22 cellular contexts compared by ENCODE assay signal in the genomic region with DNA sequence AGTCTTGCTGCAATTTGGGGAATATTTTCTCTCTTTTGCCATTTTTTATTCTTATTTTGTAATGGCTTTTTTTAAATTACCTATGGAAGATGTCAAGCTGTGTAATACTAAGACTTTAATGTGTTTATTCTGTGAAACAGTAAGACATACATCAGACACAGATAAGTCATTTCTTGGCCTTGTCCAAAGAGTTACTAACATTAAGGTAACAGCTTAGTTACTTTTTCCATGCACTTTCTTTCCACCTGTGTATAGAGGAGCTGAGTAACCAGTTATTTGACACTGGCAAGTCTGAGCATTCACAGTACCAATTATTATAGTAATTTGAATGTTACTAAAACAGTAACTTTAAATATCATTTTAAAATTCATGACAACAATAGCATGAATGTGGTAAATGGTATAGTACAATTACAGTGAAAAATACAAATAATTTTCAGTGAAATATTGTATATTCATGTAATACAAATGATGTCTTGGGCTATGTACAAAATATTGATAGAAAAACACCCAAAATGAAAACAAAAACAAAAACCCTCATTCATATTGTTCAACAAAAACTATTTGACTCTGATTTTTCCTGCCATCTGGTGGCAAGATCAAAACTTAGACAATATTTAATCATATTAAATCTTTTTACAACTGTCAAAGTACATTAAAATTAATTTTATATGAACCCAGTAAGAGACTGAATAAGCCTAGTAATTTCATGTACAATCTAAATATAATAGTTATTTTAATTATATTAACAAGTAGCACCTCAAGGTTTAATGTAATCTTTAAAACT.
DNase-seq lines count a peak whose midpoint lies in the region; ATAC-seq, FAIRE-seq and TF ChIP-seq lines count a peak whose summit lies in the region.
"Had no signal": no experiment of that assay in that cellular context is flagged by ENCODE, and none has a peak within 500 bp of the region (broad histone marks: within the 10 kb centered on the region; RNA-seq: fewer than 3 reads in every experiment).

No MANE protein-coding gene starts in this region.

- H3K4me1 ChIP-seq in IMR-90 (ENCODE audit: control insufficient read depth, insufficient read depth, low read length) (no peaks in the 10 kb centered on the region), astrocyte (ENCODE audit: insufficient read depth, low read length) (no peaks in the 10 kb centered on the region)
- H3K4me1 ChIP-seq: BLaER1, Peyer's patch, stomach, vagina had no signal

- H3K36me3 ChIP-seq in IMR-90 (ENCODE audit: control insufficient read depth, insufficient read depth, low read length) (no peaks in the 10 kb centered on the region), astrocyte (ENCODE audit: insufficient read depth, low read length) (no peaks in the 10 kb centered on the region)
- H3K36me3 ChIP-seq: BLaER1, Peyer's patch, stomach had no signal

- no peak overlapping the region for H2BK5ac ChIP-seq in IMR-90 (ENCODE audit: low read depth, low read length, poor library complexity, severe bottlenecking)

- H3K36me3 Mint-ChIP-seq in astrocyte (ENCODE audit: low read depth, unreplicated experiment) = no peaks in the 10 kb centered on the region

- dilution Hi-C loops in IMR-90 (cut with HindIII; ENCODE audit: low sequenced_read_pairs, unreplicated experiment) = no loop called here

- no peak overlapping the region for H2AFZ ChIP-seq in IMR-90 (replicated peaks; ENCODE audit: low read length, poor library complexity)
- no peak overlapping the region for H2AFZ ChIP-seq in astrocyte (ENCODE audit: low read depth, low read length)

- TF ChIP-seq POLR2A in IMR-90 (IDR thresholded peaks at IDR 0.05; ENCODE audit: low read depth, low read length) = no peak

- in situ Hi-C loops in ACHN (cut with HindIII; ENCODE audit: low pct_ligation_motif_present, low pct_unique_long_range_greater_than_20kb, low sequenced_read_pairs) (no loop called here), IMR-90 (cut with MboI; ENCODE audit: low sequenced_read_pairs) (loop anchor here (25.0 kb wide), 1 partner anchor 558 kb away; no protein-coding TSS in a partner anchor)

- H3K14ac ChIP-seq in IMR-90 (replicated peaks; ENCODE audit: low read depth, low read length) = no peak overlapping the region

- H4K20me1 ChIP-seq in IMR-90 (ENCODE audit: insufficient read depth, low read length) (no peaks in the 10 kb centered on the region), astrocyte (ENCODE audit: insufficient read depth, low read length) (no peaks in the 10 kb centered on the region)
- H4K20me1 ChIP-seq: BLaER1 had no signal

- H3K4me3 Mint-ChIP-seq in astrocyte (ENCODE audit: unreplicated experiment) = no peak overlapping the region
- H3K4me3 Mint-ChIP-seq: activated naive CD8-positive, alpha-beta T cell treated with anti-CD3 and anti-CD28 coated beads, Interleukin-2, amount 50 U/mL, for 24 hours; central memory CD8-positive, alpha-beta T cell; H9; nephron progenitor cell had no signal

- H3K9ac ChIP-seq in IMR-90 (ENCODE audit: low read depth, low read length) = no peak overlapping the region
- no peak overlapping the region for H3K9ac ChIP-seq in astrocyte (ENCODE audit: low read length)
- H3K9ac ChIP-seq: BLaER1 had no signal

- no peak for ATAC-seq in IMR-90 (ENCODE audit: low read depth)
- no peak for ATAC-seq in left colon
- ATAC-seq: activated naive CD8-positive, alpha-beta T cell treated with anti-CD3 and anti-CD28 coated beads, Interleukin-2, amount 50 U/mL, for 24 hours had no signal

- no peaks in the 10 kb centered on the region for H3K4me1 Mint-ChIP-seq in astrocyte (ENCODE audit: low read depth, unreplicated experiment)
- H3K4me1 Mint-ChIP-seq: activated naive CD8-positive, alpha-beta T cell treated with anti-CD3 and anti-CD28 coated beads, Interleukin-2, amount 50 U/mL, for 24 hours; central memory CD8-positive, alpha-beta T cell; nephron progenitor cell had no signal

- H3K9me3 Mint-ChIP-seq in astrocyte (ENCODE audit: unreplicated experiment) = no peaks in the 10 kb centered on the region
- H3K9me3 Mint-ChIP-seq: activated naive CD8-positive, alpha-beta T cell treated with anti-CD3 and anti-CD28 coated beads, Interleukin-2, amount 50 U/mL, for 24 hours; H9; nephron progenitor cell had no signal

- H3K27ac ChIP-seq in IMR-90 (ENCODE audit: insufficient read depth, low read length) (no peak overlapping the region), astrocyte (ENCODE audit: low read depth, low read length) (no peak overlapping the region)
- H3K27ac ChIP-seq: BLaER1, Peyer's patch, stomach, vagina had no signal

- H3K23ac ChIP-seq in IMR-90 (ENCODE audit: low read depth, low read length) = no peak overlapping the region

- H3K79me2 ChIP-seq in astrocyte (ENCODE audit: insufficient read depth, low read length) = no peaks in the 10 kb centered on the region

- no peak overlapping the region for H3K4ac ChIP-seq in IMR-90 (ENCODE audit: low read depth, low read length)

- no peak overlapping the region; a peak in 1 of 4 replicates for H4K8ac ChIP-seq in IMR-90 (ENCODE audit: low read depth in 2 of 2, low read length in 2 of 2)

- DNase-seq in ACHN = peak; percentile 34
- no peak for DNase-seq in IMR-90
- no peak for DNase-seq in astrocyte (ENCODE audit: low read depth)
- DNase-seq in lung microvascular endothelial cell (ENCODE audit: low read depth in 2 of 2) = peak; percentile 12 to 19
- DNase-seq in NOMO-1 (lab: John Stamatoyannopoulos, UW; ENCODE audit: unreplicated experiment in 2 of 2) = no peak
- no peak for DNase-seq in posterior cingulate gyrus
- no peak for DNase-seq in GM19239 (ENCODE audit: insufficient read length, low spot score)
- DNase-seq in left colon = no peak
- DNase-seq: activated naive CD8-positive, alpha-beta T cell treated with anti-CD3 and anti-CD28 coated beads, Interleukin-2, amount 50 U/mL, for 24 hours; DMS 273 treated with DMSO at 0.1 percent for 48 hours; foreskin melanocyte; H9; NCI-H187 treated with DMSO at 0.1 percent for 48 hours; NCI-H510A; nephron progenitor cell; Peyer's patch; stomach had no signal

- H3K27me3 ChIP-seq in IMR-90 (ENCODE audit: control insufficient read depth, insufficient read depth, low read length) (no peaks in the 10 kb centered on the region), astrocyte (ENCODE audit: insufficient read depth, low read length) (no peaks in the 10 kb centered on the region)
- H3K27me3 ChIP-seq: BLaER1, Peyer's patch, stomach, vagina had no signal

- intact Hi-C loops in IMR-90 (cut with micrococcal nuclease) (loop anchor here (2.0 to 5.0 kb wide), 2 partner anchors 260 to 477 kb away; partner anchors contain the start of gene SEMA3A), posterior cingulate gyrus (cut with DNase I) (no loop called here), left colon (cut with DNase I, micrococcal nuclease) (no loop called here)

- H4K91ac ChIP-seq in IMR-90 (ENCODE audit: insufficient read depth, low read depth, low read length) = no peak overlapping the region

- CTCF ChIA-PET in IMR-90 (lab: Yijun Ruan, JAX) = interaction anchor here (0.5 kb wide), 1 partner anchor 259 kb away, joined by 4 read pairs; the partner anchor contains the start of gene SEMA3A

- no peak overlapping the region for H2BK15ac ChIP-seq in IMR-90 (ENCODE audit: low read depth, low read length)

- peak overlapping the region; percentile 14; the same call in 1 of the 2 replicates for H2BK20ac ChIP-seq in IMR-90 (ENCODE audit: low read depth, low read length)

- H2AK9ac ChIP-seq in IMR-90 (replicated peaks; ENCODE audit: low read depth, low read length, poor library complexity) = no peak overlapping the region

- BruUV-seq in IMR-90 (replicated peaks; lab: Mats Ljungman, UMichigan) = no TSS peak

- no peak overlapping the region for H3K4me3 ChIP-seq in IMR-90 (ENCODE audit: insufficient read depth, low read depth, low read length)
- no peak overlapping the region for H3K4me3 ChIP-seq in astrocyte (ENCODE audit: insufficient read depth, low read depth, low read length)
- H3K4me3 ChIP-seq: BLaER1, lung, Peyer's patch, stomach, vagina had no signal

- H2BK120ac ChIP-seq in IMR-90 (ENCODE audit: low read depth, low read length) = no peak overlapping the region

- H3K18ac ChIP-seq in IMR-90 (ENCODE audit: low read depth, low read length) = no peak overlapping the region

- H3K4me2 ChIP-seq in IMR-90 (ENCODE audit: low read depth, low read length) (no peak overlapping the region), astrocyte (ENCODE audit: low read length) (no peak overlapping the region)
- H3K4me2 ChIP-seq: BLaER1 had no signal

- TF ChIP-seq RAD21 in IMR-90 (IDR thresholded peaks at IDR 0.05; ENCODE audit: low read length) = peak; percentile 28; the same call in 1 of the 2 replicates

- H2AK5ac ChIP-seq in IMR-90 (ENCODE audit: low read depth, low read length) = no peak overlapping the region

- H3K27ac Mint-ChIP-seq in astrocyte (ENCODE audit: unreplicated experiment) = no peak overlapping the region
- H3K27ac Mint-ChIP-seq: activated naive CD8-positive, alpha-beta T cell treated with anti-CD3 and anti-CD28 coated beads, Interleukin-2, amount 50 U/mL, for 24 hours; H9; nephron progenitor cell had no signal

- FAIRE-seq in astrocyte (lab: Jason Lieb, UNC) (no peak), GM19239 (lab: Jason Lieb, UNC) (no peak)
- FAIRE-seq: HTR-8/SVneo had no signal

- no peaks in the 10 kb centered on the region for H3K79me1 ChIP-seq in IMR-90 (ENCODE audit: low read depth in 1 of 2, low read length in 2 of 2)

- peak; percentile 25; the same call in 1 of the 2 replicates for TF ChIP-seq CTCF in IMR-90 (conservative IDR thresholded peaks at IDR 0.05; ENCODE audit: low read depth, low read length)
- peak; percentile 8 for TF ChIP-seq CTCF in astrocyte (IDR thresholded peaks at IDR 0.05; ENCODE audit: insufficient read depth, low read depth, low read length)

- no peaks in the 10 kb centered on the region for H3K9me1 ChIP-seq in IMR-90 (ENCODE audit: insufficient read depth, low read length)

- no peak overlapping the region for H3K56ac ChIP-seq in IMR-90 (ENCODE audit: extremely low read depth, insufficient read depth, low read length)

- no peaks in the 10 kb centered on the region for H3K27me3 Mint-ChIP-seq in astrocyte (ENCODE audit: low read depth, unreplicated experiment)
- H3K27me3 Mint-ChIP-seq: central memory CD8-positive, alpha-beta T cell had no signal

- H4K5ac ChIP-seq in IMR-90 (ENCODE audit: low read depth, low read length) = no peak overlapping the region

- H3K9me3 ChIP-seq in IMR-90 (ENCODE audit: control insufficient read depth, insufficient read depth, low read length) (no peaks in the 10 kb centered on the region), astrocyte (ENCODE audit: insufficient read depth, low read depth, low read length) (no peaks in the 10 kb centered on the region)
- H3K9me3 ChIP-seq: BLaER1, Peyer's patch, stomach, vagina had no signal

- POLR2A ChIA-PET in IMR-90 (lab: Charles Lee; ENCODE audit: unreplicated experiment) = no interaction called here

TF ChIP-seq in IMR-90, 13 proteins besides CTCF, POLR2A, EP300 and RAD21 (continues in another document):
- TF ChIP-seq MXI1 (IDR thresholded peaks at IDR 0.05; ENCODE audit: borderline replicate concordance, low read depth, low read length) (no peak), MAFK (IDR thresholded peaks at IDR 0.05; ENCODE audit: low read depth, low read length) (no peak)

Comparison
In these comparisons a context has a peak if more than half of its experiments do, and no peak if none do; other contexts are left out.
1. DNase-seq: peak in ACHN (single experiment) and lung microvascular endothelial cell (2 of 2); none in IMR-90 (single experiment), astrocyte (single experiment), NOMO-1 (0 of 2), posterior cingulate gyrus (0 of 10), GM19239 (single experiment) and left colon (0 of 2).